14 cellular contexts compared by ENCODE assay signal in genomic region chr12:65867428-65867827, GRCh38. TPM values are rescaled to one million over a fixed set of nuclear protein-coding genes. Genes with fewer than 3 reads are reported as not detected.
DNase-seq lines count a peak whose midpoint lies in the region; ATAC-seq, FAIRE-seq and TF ChIP-seq lines count a peak whose summit lies in the region.
"Had no signal": no experiment of that assay in that cellular context is flagged by ENCODE, and none has a peak within 500 bp of the region (broad histone marks: within the 10 kb centered on the region; RNA-seq: fewer than 3 reads in every experiment).

No MANE protein-coding gene starts in this region.

- intact Hi-C loops in gastrocnemius medialis (cut with DNase I; ENCODE audit: low total_unique reads), result no loop called here

- ATAC-seq in gastrocnemius medialis (peak; percentile 58 to 78), HG02571 (IDR thresholded peaks at IDR 0.05; ENCODE audit: unreplicated experiment) (no peak), GM18868 (IDR thresholded peaks at IDR 0.05; ENCODE audit: unreplicated experiment) (no peak)
- ATAC-seq: left colon had no signal

- no peak overlapping the region for H2AFZ ChIP-seq in fibroblast of lung (ENCODE audit: low read length)

- TF ChIP-seq POLR2A in gastrocnemius medialis (IDR thresholded peaks at IDR 0.05), result no peak
- no peak for TF ChIP-seq POLR2A in GM12892 (IDR thresholded peaks at IDR 0.05; ENCODE audit: low read depth, low read length)

- no peaks in the 10 kb centered on the region for H3K36me3 ChIP-seq in fibroblast of lung (ENCODE audit: control insufficient read depth, insufficient read depth, low read length)
- no peaks in the 10 kb centered on the region for H3K36me3 ChIP-seq in gastrocnemius medialis
- H3K36me3 ChIP-seq: adrenal gland, heart right ventricle had no signal

- FAIRE-seq in GM12892 (lab: Jason Lieb, UNC), result no peak

- peak overlapping the region; percentile 5 for H3K4me2 ChIP-seq in fibroblast of lung (ENCODE audit: extremely low read depth, insufficient read depth, low read length)

- H4K20me1 ChIP-seq in fibroblast of lung (ENCODE audit: control insufficient read depth, extremely low read depth, insufficient read depth, low read length), result no peaks in the 10 kb centered on the region

- DNase-seq in GM04503 (ENCODE audit: low read depth) (peak; percentile 89), RPMI7951 (ENCODE audit: low read depth) (peak; percentile 82), fibroblast of lung (ENCODE audit: low read depth in 2 of 2) (peak; percentile 81 to 96), gastrocnemius medialis (no peak), NCI-H446 treated with DMSO at 0.1 percent for 48 hours (lab: John Stamatoyannopoulos, UW) (no peak), GM12892 (ENCODE audit: insufficient read length) (no peak)
- DNase-seq: activated CD4-positive, alpha-beta T cell treated with anti-CD3 and anti-CD28 coated beads for 1 hour; activated T-cell treated with anti-CD3 and anti-CD28 coated beads for 4 hours; adrenal gland; heart right ventricle; left colon; NCI-H187 treated with DMSO at 0.1 percent for 48 hours had no signal

- no peak overlapping the region for H3K9ac ChIP-seq in fibroblast of lung (ENCODE audit: insufficient read depth, low read length)

- H3K79me2 ChIP-seq in fibroblast of lung (ENCODE audit: control insufficient read depth, insufficient read depth, low read length), result peaks cover 77% of the 10 kb centered on the region

- TF ChIP-seq CTCF in fibroblast of lung (conservative IDR thresholded peaks at IDR 0.05 in 1 of 2, IDR thresholded peaks at IDR 0.05 in 1 of 2; ENCODE audit: low read depth in 1 of 2, low read length in 2 of 2), result no peak
- no peak for TF ChIP-seq CTCF in gastrocnemius medialis (IDR thresholded peaks at IDR 0.05 in 4 of 5, conservative IDR thresholded peaks at IDR 0.05 in 1 of 5)

- H3K27ac ChIP-seq in fibroblast of lung (ENCODE audit: insufficient read depth, low read length) (no peak overlapping the region), gastrocnemius medialis (peak overlapping the region in 2 of 4 donors; percentile 10 to 59)
- H3K27ac ChIP-seq: adrenal gland had no signal

- no peaks in the 10 kb centered on the region for H3K27me3 ChIP-seq in fibroblast of lung (ENCODE audit: control insufficient read depth, insufficient read depth, low read length)
- peaks cover 0 to 2% (median 0%) of the 10 kb centered on the region in 3 donors for H3K27me3 ChIP-seq in gastrocnemius medialis
- H3K27me3 ChIP-seq: adrenal gland, heart right ventricle had no signal

- H3K9me3 ChIP-seq in fibroblast of lung (ENCODE audit: control insufficient read depth, insufficient read depth, low read depth, low read length) (no peaks in the 10 kb centered on the region), gastrocnemius medialis (no peaks in the 10 kb centered on the region)
- H3K9me3 ChIP-seq: adrenal gland, heart right ventricle had no signal

- H3K4me3 ChIP-seq in fibroblast of lung (replicated peaks in 1 of 4; ENCODE audit: control extremely low read depth in 1 of 4, insufficient read depth in 1 of 4, low read depth in 3 of 4, low read length in 4 of 4) (no peak overlapping the region), gastrocnemius medialis (no peak overlapping the region)
- H3K4me3 ChIP-seq: adrenal gland, heart right ventricle had no signal

- peaks cover 5% of the 10 kb centered on the region for H3K4me1 ChIP-seq in fibroblast of lung (ENCODE audit: control insufficient read depth, extremely low read depth, insufficient read depth, low read length)
- no peaks in the 10 kb centered on the region for H3K4me1 ChIP-seq in gastrocnemius medialis
- H3K4me1 ChIP-seq: adrenal gland had no signal

- in situ Hi-C loops in gastrocnemius medialis (cut with MboI; ENCODE audit: low sequenced_read_pairs in 4 of 4), result no loop called here

RNA-seq across cellular contexts. Expression of gene HMGA2, which starts 43.1 kb away (rescaled TPM):
- total RNA-seq in RPMI7951 (2014; rRNA removed; shearing (Covaris generic)), result 17.3 and 20.1 TPM in 2 replicates
- total RNA-seq in fibroblast of lung (4.4 and 7.3 TPM in 2 replicates), gastrocnemius medialis (under 1 TPM in 1 of 4 donors, not detected in 3; 0.07 TPM)
- 8.2 and 15.9 TPM in 2 replicates for polyA plus RNA-seq in fibroblast of lung
- 7.0 and 15.7 TPM in 2 replicates for polyA plus RNA-seq in fibroblast of lung (2012)
- polyA minus RNA-seq in fibroblast of lung (ENCODE audit: low replicate concordance), result 6.4 and 9.3 TPM in 2 replicates
- 0.06 TPM for polyA plus RNA-seq in GM12892 (2012; ENCODE audit: missing spikeins)

Comparison
In these comparisons a context has a peak if more than half of its experiments do, and no peak if none do; other contexts are left out.
1. DNase-seq: peak in GM04503 (single experiment), RPMI7951 (single experiment) and fibroblast of lung (2 of 2); none in gastrocnemius medialis (0 of 2), NCI-H446 treated with DMSO at 0.1 percent for 48 hours (single experiment) and GM12892 (single experiment).
2. ATAC-seq: peak in gastrocnemius medialis (2 of 2); none in HG02571 (single experiment) and GM18868 (single experiment).